In genomic region chr16:48619547-48619946, GRCh38 we compare ENCODE assay signal across 9 cellular contexts.
"Had no signal": no experiment of that assay in that cellular context is flagged by ENCODE, and none has a peak within 500 bp of the region (broad histone marks: within the 10 kb centered on the region; RNA-seq: fewer than 3 reads in every experiment).

No MANE protein-coding gene starts in this region.

- ATAC-seq: activated CD8-positive, alpha-beta T cell treated with anti-CD3 and anti-CD28 coated beads for 36 hours; foreskin keratinocyte; left ventricle myocardium superior; stimulated activated naive CD8-positive, alpha-beta T cell treated with anti-CD3 and anti-CD28 coated beads, Interleukin-15, amount 100 ng/mL, for 72 hours had no signal

- H3K27me3 ChIP-seq: foreskin keratinocyte, ovary had no signal

- H3K4me3 ChIP-seq: ovary, thoracic aorta had no signal

- H3K36me3 ChIP-seq: ovary, thoracic aorta had no signal

- DNase-seq: activated CD4-positive, CD25-positive, alpha-beta regulatory T cell treated with anti-CD3 and anti-CD28 coated beads, Interleukin-2, amount 50 U/mL, for 72 hours; activated CD8-positive, alpha-beta T cell treated with anti-CD3 and anti-CD28 coated beads for 36 hours; activated naive CD4-positive, alpha-beta T cell; foreskin keratinocyte; left ventricle myocardium superior; ovary; stimulated activated CD4-positive, alpha-beta T cell treated with anti-CD3 and anti-CD28 coated beads, Interleukin-4, amount 100 ng/mL, for 1 hour; stimulated activated naive CD8-positive, alpha-beta T cell treated with anti-CD3 and anti-CD28 coated beads, Interleukin-15, amount 100 ng/mL, for 72 hours had no signal

- H3K9me3 ChIP-seq: ovary, thoracic aorta had no signal

- H3K27ac ChIP-seq: foreskin keratinocyte, ovary, thoracic aorta had no signal
